Comparison of ENCODE assay signal across 9 cellular contexts in the genomic region with DNA sequence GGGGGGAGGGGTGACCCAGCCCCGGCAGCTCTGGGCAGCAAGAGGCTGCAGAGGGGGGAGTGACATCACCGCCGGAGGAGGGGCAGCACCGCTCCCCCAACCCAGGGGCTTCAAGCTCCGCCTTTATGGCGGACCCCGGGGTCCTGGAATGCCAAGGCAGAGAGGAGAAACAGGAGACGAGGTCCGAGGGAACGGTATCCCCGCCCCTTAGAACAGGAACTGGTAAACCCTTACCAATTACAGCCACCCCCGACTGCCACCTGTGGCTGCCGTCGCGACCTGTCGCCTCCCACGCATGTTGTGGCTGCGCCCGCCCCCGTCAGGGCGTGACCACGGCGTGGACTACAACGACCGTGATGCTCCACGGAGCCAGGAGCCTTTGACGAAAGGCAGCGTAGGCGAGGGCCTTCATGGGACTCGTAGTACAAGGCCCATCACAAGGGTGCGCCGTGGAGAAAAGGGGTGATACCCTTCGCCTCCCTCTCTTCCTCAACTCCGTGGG. TPM values are rescaled to one million over a fixed set of nuclear protein-coding genes. Genes with fewer than 3 reads are reported as not detected.
A peak's percentile ranks its signal among the peaks of the same experiment; 100 is the strongest.
DNase-seq lines count a peak whose midpoint lies in the region; ATAC-seq, FAIRE-seq and TF ChIP-seq lines count a peak whose summit lies in the region.
"Had no signal": no experiment of that assay in that cellular context is flagged by ENCODE, and none has a peak within 500 bp of the region (broad histone marks: within the 10 kb centered on the region; RNA-seq: fewer than 3 reads in every experiment).

No MANE protein-coding gene starts in this region.

- H3K36me3 ChIP-seq in endothelial cell of umbilical vein (ENCODE audit: control insufficient read depth in 2 of 2, extremely low read depth in 1 of 2, insufficient read depth in 2 of 2, low read length in 2 of 2): no peaks in the 10 kb centered on the region
- H3K36me3 ChIP-seq: BLaER1 had no signal

- H3K4me1 ChIP-seq in endothelial cell of umbilical vein (ENCODE audit: control insufficient read depth, extremely low read depth, insufficient read depth, low read length): peaks cover 8% of the 10 kb centered on the region

- BruUV-seq in endothelial cell of umbilical vein (replicated peaks; lab: Mats Ljungman, UMichigan): no TSS peak

- H2AFZ ChIP-seq in endothelial cell of umbilical vein (ENCODE audit: low read depth, low read length): peak overlapping the region; percentile 99

- peak; percentile 85 for FAIRE-seq in endothelial cell of umbilical vein (lab: Jason Lieb, UNC)

- CTCF ChIA-PET in endothelial cell of umbilical vein (lab: Charles Lee): interaction anchor here (1.0 to 1.5 kb wide), 2 partner anchors 24 to 37 kb away, joined by 3 to 8 read pairs; no protein-coding TSS in a partner anchor

- DNase-seq in NCI-H1417 (lab: John Stamatoyannopoulos, UW): peak; percentile 94 to 96 (median 95)
- no peak for DNase-seq in NCI-H1417 treated with DMSO at 0.1 percent for 48 hours (lab: John Stamatoyannopoulos, UW)
- DNase-seq in NCI-H748 (lab: John Stamatoyannopoulos, UW; ENCODE audit: unreplicated experiment): peak; percentile 98
- DNase-seq in activated CD8-positive, alpha-beta memory T cell treated with anti-CD3 and anti-CD28 coated beads, Interleukin-2, amount 50 U/mL, for 1 hour (ENCODE audit: extremely low read depth): peak; percentile 68
- DNase-seq in endothelial cell of umbilical vein (ENCODE audit: low read depth, low spot score): peak; percentile 89
- peak; percentile 89 for DNase-seq in middle frontal gyrus (ENCODE audit: extremely low spot score, low spot score)
- peak; percentile 77 to 94 for DNase-seq in stimulated activated CD8-positive, alpha-beta memory T cell treated with anti-CD3 and anti-CD28 coated beads, Interleukin-15, amount 100 ng/mL, for 4 hours (ENCODE audit: low read depth in 2 of 2)

- H3K9ac ChIP-seq in endothelial cell of umbilical vein (replicated peaks; ENCODE audit: extremely low read depth, insufficient read depth, low read length): no peak overlapping the region
- H3K9ac ChIP-seq: BLaER1 had no signal

- peaks cover 11 to 14% of the 10 kb centered on the region in 2 experiments for H3K27me3 ChIP-seq in endothelial cell of umbilical vein (ENCODE audit: control insufficient read depth in 2 of 2, insufficient read depth in 2 of 2, low read length in 2 of 2)

- dilution Hi-C loops in endothelial cell of umbilical vein (cut with MboI; ENCODE audit: extremely low pct_ligation_motif_present, low sequenced_read_pairs): no loop called here

- no peaks in the 10 kb centered on the region for H3K9me3 ChIP-seq in endothelial cell of umbilical vein (replicated peaks; ENCODE audit: control insufficient read depth, insufficient read depth, low read length)

- intact Hi-C loops in endothelial cell of umbilical vein (cut with micrococcal nuclease): loop anchor here (1.0 to 5.0 kb wide), 2 partner anchors 16 to 324 kb away; no protein-coding TSS in a partner anchor

- peak overlapping the region in 2 of 3 experiments; percentile 27 to 60 for H3K4me3 ChIP-seq in endothelial cell of umbilical vein (replicated peaks in 1 of 3; ENCODE audit: insufficient read depth in 1 of 3, low read depth in 1 of 3, low read length in 3 of 3)
- H3K4me3 ChIP-seq: BLaER1 had no signal

- H3K27ac ChIP-seq in endothelial cell of umbilical vein (ENCODE audit: insufficient read depth, low read depth, low read length): no peak overlapping the region
- H3K27ac ChIP-seq: BLaER1 had no signal

- peak; percentile 44 for ATAC-seq in HG03045 (IDR thresholded peaks at IDR 0.05; ENCODE audit: unreplicated experiment)

- POLR2A ChIA-PET in endothelial cell of umbilical vein (lab: Charles Lee): no interaction called here

- H3K9me1 ChIP-seq in endothelial cell of umbilical vein (replicated peaks; ENCODE audit: control insufficient read depth, extremely low read depth, insufficient read depth, low read length): no peaks in the 10 kb centered on the region

- no peak for TF ChIP-seq CTCF in endothelial cell of umbilical vein (IDR thresholded peaks at IDR 0.05; ENCODE audit: extremely low read depth in 1 of 2, insufficient read depth in 1 of 2, low read depth in 1 of 2, low read length in 2 of 2)

- no peaks in the 10 kb centered on the region for H3K79me2 ChIP-seq in endothelial cell of umbilical vein (ENCODE audit: control insufficient read depth, insufficient read depth, low read length)

- peak overlapping the region; percentile 83 for H3K4me2 ChIP-seq in endothelial cell of umbilical vein (ENCODE audit: insufficient read depth, low read length)
- H3K4me2 ChIP-seq: BLaER1 had no signal

- H4K20me1 ChIP-seq in endothelial cell of umbilical vein (replicated peaks; ENCODE audit: control insufficient read depth, extremely low read depth, insufficient read depth, low read length): no peaks in the 10 kb centered on the region
- H4K20me1 ChIP-seq: BLaER1 had no signal

- no peak for TF ChIP-seq POLR2A in endothelial cell of umbilical vein (IDR thresholded peaks at IDR 0.05; ENCODE audit: low read depth, low read length)

TF ChIP-seq in endothelial cell of umbilical vein, 7 proteins besides CTCF, POLR2A, EP300 and RAD21:
- TF ChIP-seq EZH2 (IDR thresholded peaks at IDR 0.05; ENCODE audit: borderline replicate concordance, low read depth, low read length, severe bottlenecking) (no peak), POLR2AphosphoS5 (IDR thresholded peaks at IDR 0.05; ENCODE audit: insufficient read depth, low read depth, low read length) (no peak), FOS (IDR thresholded peaks at IDR 0.05; ENCODE audit: borderline replicate concordance, insufficient read depth, low read length) (no peak), MYC (IDR thresholded peaks at IDR 0.05; ENCODE audit: low read depth, low read length) (no peak), JUN (IDR thresholded peaks at IDR 0.05; ENCODE audit: borderline replicate concordance, insufficient read depth, insufficient read length, low read depth) (no peak), GATA2 (IDR thresholded peaks at IDR 0.05; ENCODE audit: insufficient read depth, insufficient read length, low read depth, low read length) (no peak)
- TF ChIP-seq, protein P1, sequence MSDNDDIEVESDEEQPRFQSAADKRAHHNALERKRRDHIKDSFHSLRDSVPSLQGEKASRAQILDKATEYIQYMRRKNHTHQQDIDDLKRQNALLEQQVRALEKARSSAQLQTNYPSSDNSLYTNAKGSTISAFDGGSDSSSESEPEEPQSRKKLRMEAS (IDR thresholded peaks at IDR 0.05; ENCODE audit: insufficient read depth, insufficient read length): no peak

RNA-seq across cellular contexts. Expression of a gene that starts 4.1 kb away (rescaled TPM):
- 0.76 and 0.91 TPM in 2 replicates for total RNA-seq in endothelial cell of umbilical vein
- polyA plus RNA-seq in endothelial cell of umbilical vein: 0.22 and 0.30 TPM in 2 replicates
- 0.13 TPM in 2 replicates for polyA plus RNA-seq in endothelial cell of umbilical vein (2011; cell fraction: cytosol; rRNA removed)
- 0.92 and 0.99 TPM in 2 replicates for polyA plus RNA-seq in endothelial cell of umbilical vein (2011; cell fraction: nucleus; rRNA removed)
- polyA plus RNA-seq in endothelial cell of umbilical vein (2012): 0.60 and 1.2 TPM in 2 replicates
- polyA minus RNA-seq in endothelial cell of umbilical vein: 0.30 and 0.53 TPM in 2 replicates
- polyA minus RNA-seq in endothelial cell of umbilical vein (2011; cell fraction: cytosol; rRNA and poly(A)+ RNA removed): not detected
- polyA minus RNA-seq in endothelial cell of umbilical vein (2011; cell fraction: nucleus; rRNA and poly(A)+ RNA removed): 0.53 and 0.72 TPM in 2 replicates

RNA-seq across cellular contexts. Expression of a gene that starts 32.2 kb away (rescaled TPM):
- total RNA-seq in endothelial cell of umbilical vein: 0.48 TPM in 1 of 2 replicates, not detected in the other
- 0.19 and 0.41 TPM in 2 replicates for polyA plus RNA-seq in endothelial cell of umbilical vein
- polyA plus RNA-seq in endothelial cell of umbilical vein (2011; cell fraction: cytosol; rRNA removed): 0.08 and 0.28 TPM in 2 replicates
- polyA plus RNA-seq in endothelial cell of umbilical vein (2011; cell fraction: nucleus; rRNA removed): 1.4 and 2.0 TPM in 2 replicates
- 0.44 and 0.87 TPM in 2 replicates for polyA plus RNA-seq in endothelial cell of umbilical vein (2012)
- 0.46 TPM in 1 of 2 replicates, not detected in the other for polyA minus RNA-seq in endothelial cell of umbilical vein
- polyA minus RNA-seq in endothelial cell of umbilical vein (2011; cell fraction: cytosol; rRNA and poly(A)+ RNA removed): not detected
- polyA minus RNA-seq in endothelial cell of umbilical vein (2011; cell fraction: nucleus; rRNA and poly(A)+ RNA removed): 0.53 and 0.77 TPM in 2 replicates

RNA-seq across cellular contexts. Expression of a gene that starts 43.0 kb away (rescaled TPM):
- 46.7 and 50.6 TPM in 2 replicates for total RNA-seq in endothelial cell of umbilical vein
- 48.4 and 67.3 TPM in 2 replicates for polyA plus RNA-seq in endothelial cell of umbilical vein
- 23.6 and 35.3 TPM in 2 replicates for polyA plus RNA-seq in endothelial cell of umbilical vein (2011; cell fraction: cytosol; rRNA removed)
- 59.9 and 72.4 TPM in 2 replicates for polyA plus RNA-seq in endothelial cell of umbilical vein (2011; cell fraction: nucleus; rRNA removed)
- polyA plus RNA-seq in endothelial cell of umbilical vein (2012): 30.6 and 44.4 TPM in 2 replicates
- 32.3 and 35.5 TPM in 2 replicates for polyA minus RNA-seq in endothelial cell of umbilical vein
- 35.7 TPM for polyA minus RNA-seq in endothelial cell of umbilical vein (2011; cell fraction: cytosol; rRNA and poly(A)+ RNA removed)
- polyA minus RNA-seq in endothelial cell of umbilical vein (2011; cell fraction: nucleus; rRNA and poly(A)+ RNA removed): 24.9 and 35.3 TPM in 2 replicates

RNA-seq across cellular contexts. Expression of a gene that starts 50.9 kb away (rescaled TPM):
- 63.9 and 73.8 TPM in 2 replicates for total RNA-seq in endothelial cell of umbilical vein
- 40.9 and 56.7 TPM in 2 replicates for polyA plus RNA-seq in endothelial cell of umbilical vein
- polyA plus RNA-seq in endothelial cell of umbilical vein (2011; cell fraction: cytosol; rRNA removed): 23.6 and 29.6 TPM in 2 replicates
- polyA plus RNA-seq in endothelial cell of umbilical vein (2011; cell fraction: nucleus; rRNA removed): 116 and 120 TPM in 2 replicates
- 28.1 and 36.5 TPM in 2 replicates for polyA plus RNA-seq in endothelial cell of umbilical vein (2012)
- 24.6 and 40.3 TPM in 2 replicates for polyA minus RNA-seq in endothelial cell of umbilical vein
- 178 TPM for polyA minus RNA-seq in endothelial cell of umbilical vein (2011; cell fraction: cytosol; rRNA and poly(A)+ RNA removed)
- polyA minus RNA-seq in endothelial cell of umbilical vein (2011; cell fraction: nucleus; rRNA and poly(A)+ RNA removed): 30.4 and 43.1 TPM in 2 replicates
